ENCODE assay signal across 20 cellular contexts in the genomic region with DNA sequence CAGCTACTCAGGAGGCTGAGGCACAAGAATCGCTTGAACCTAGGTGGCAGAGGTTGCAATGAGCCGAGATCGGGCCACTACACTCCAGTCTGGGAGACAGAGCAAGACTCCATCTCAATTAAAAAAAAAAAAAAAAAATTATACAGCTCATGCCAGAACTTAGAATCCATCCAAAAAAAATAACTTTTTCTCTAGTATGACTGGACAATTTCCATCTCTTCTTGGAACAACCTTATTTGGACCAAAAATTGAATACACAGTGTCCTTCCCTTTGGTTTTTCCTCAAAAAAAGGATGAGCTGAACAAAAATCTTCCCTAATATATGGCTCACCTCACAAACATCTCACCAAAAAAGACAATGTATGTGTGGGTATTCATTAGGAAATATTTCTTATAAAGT.
DNase-seq lines count a peak whose midpoint lies in the region; ATAC-seq and TF ChIP-seq lines count a peak whose summit lies in the region.
"Had no signal": no experiment of that assay in that cellular context is flagged by ENCODE, and none has a peak within 500 bp of the region (broad histone marks: within the 10 kb centered on the region; RNA-seq: fewer than 3 reads in every experiment).

No MANE protein-coding gene starts in this region.

- 81% methylated on average over 3 of the region's 3 CpGs for WGBS in heart right ventricle, 2 donors
- WGBS in suprapubic skin: 87% methylated on average over 3 of the region's 3 CpGs

- no peak for TF ChIP-seq POLR2A in suprapubic skin (IDR thresholded peaks at IDR 0.05)

- H3K27ac Mint-ChIP-seq in activated naive CD4-positive, alpha-beta T cell treated with anti-CD3 and anti-CD28 coated beads, Interleukin-2, amount 50 U/mL, for 72 hours: no peak overlapping the region
- H3K27ac Mint-ChIP-seq: CD8-positive, alpha-beta memory T cell had no signal

- no peak for TF ChIP-seq CTCF in heart right ventricle (IDR thresholded peaks at IDR 0.05)
- TF ChIP-seq CTCF in suprapubic skin (IDR thresholded peaks at IDR 0.05): no peak

- H3K36me3 ChIP-seq in adipocyte (ENCODE audit: control insufficient read depth, insufficient read depth, low read length, severe bottlenecking) (no peaks in the 10 kb centered on the region), heart right ventricle (no peaks in the 10 kb centered on the region), suprapubic skin (no peaks in the 10 kb centered on the region)

- H3K4me3 ChIP-seq in adipocyte (ENCODE audit: low read length): no peak overlapping the region
- no peak overlapping the region for H3K4me3 ChIP-seq in heart right ventricle
- no peak overlapping the region for H3K4me3 ChIP-seq in suprapubic skin

- H3K9me3 Mint-ChIP-seq in activated naive CD4-positive, alpha-beta T cell treated with anti-CD3 and anti-CD28 coated beads, Interleukin-2, amount 50 U/mL, for 72 hours: peaks cover 0 to 4% of the 10 kb centered on the region in 2 donors
- H3K9me3 Mint-ChIP-seq: CD8-positive, alpha-beta memory T cell had no signal

- no peak for TF ChIP-seq EP300 in suprapubic skin (IDR thresholded peaks at IDR 0.05)

- peak overlapping the region; percentile 66 for H3K9ac ChIP-seq in adipocyte (ENCODE audit: low read length)

- ATAC-seq in heart right ventricle: peak in 5 of 8 donors; percentile 25 to 51 (median 39)
- ATAC-seq in activated naive CD4-positive, alpha-beta T cell treated with anti-CD3 and anti-CD28 coated beads, Interleukin-2, amount 50 U/mL, for 72 hours: no peak
- ATAC-seq: HCT116 had no signal

- H3K4me1 ChIP-seq in adipocyte (ENCODE audit: control insufficient read depth, insufficient read depth, low read length) (peaks cover 46% of the 10 kb centered on the region), heart right ventricle (peaks cover 0 to 25% (median 16%) of the 10 kb centered on the region in 9 donors), suprapubic skin (peaks cover 3% of the 10 kb centered on the region)

- no peaks in the 10 kb centered on the region for H3K9me3 ChIP-seq in adipocyte (ENCODE audit: control insufficient read depth, low read length)
- H3K9me3 ChIP-seq in heart right ventricle: no peaks in the 10 kb centered on the region
- no peaks in the 10 kb centered on the region for H3K9me3 ChIP-seq in suprapubic skin

- peak; percentile 36 for DNase-seq in EH (ENCODE audit: low read depth)
- DNase-seq in adipocyte (ENCODE audit: low read depth): peak; percentile 20
- no peak for DNase-seq in heart right ventricle
- no peak for DNase-seq in suprapubic skin (ENCODE audit: low spot score in 2 of 2)
- no peak for DNase-seq in T-helper 1 cell
- no peak for DNase-seq in NCI-H2196 (lab: John Stamatoyannopoulos, UW; ENCODE audit: unreplicated experiment)
- no peak for DNase-seq in activated gamma-delta T cell (lab: John Stamatoyannopoulos, UW)
- DNase-seq in activated naive CD4-positive, alpha-beta T cell treated with anti-CD3 and anti-CD28 coated beads, Interleukin-2, amount 50 U/mL, for 72 hours (ENCODE audit: low spot score in 2 of 2): no peak
- DNase-seq: Calu3; CD8-positive, alpha-beta memory T cell; DMS153; GOT3; KBM-7; NCI-H1105 treated with DMSO at 0.1 percent for 48 hours; NCI-H2081 treated with DMSO at 0.1 percent for 48 hours; NCI-H446 treated with DMSO at 0.1 percent for 48 hours; OCI-M1; SIG-M5 had no signal

- intact Hi-C loops in heart right ventricle (cut with DNase I): no loop called here

- peaks cover 0 to 6% of the 10 kb centered on the region in 2 donors for H3K36me3 Mint-ChIP-seq in activated naive CD4-positive, alpha-beta T cell treated with anti-CD3 and anti-CD28 coated beads, Interleukin-2, amount 50 U/mL, for 72 hours

- H3K27me3 ChIP-seq in adipocyte (replicated peaks; ENCODE audit: control insufficient read depth, insufficient read depth, low read length): no peaks in the 10 kb centered on the region
- no peaks in the 10 kb centered on the region for H3K27me3 ChIP-seq in heart right ventricle
- no peaks in the 10 kb centered on the region for H3K27me3 ChIP-seq in suprapubic skin

- H3K27ac ChIP-seq in heart right ventricle (no peak overlapping the region), suprapubic skin (peak overlapping the region; percentile 5)
- H3K27ac ChIP-seq: C4-2B had no signal

Comparison
In these comparisons a context has a peak if more than half of its experiments do, and no peak if none do; other contexts are left out.
1. DNase-seq: peak in EH (single experiment) and adipocyte (single experiment); none in heart right ventricle (0 of 2), suprapubic skin (0 of 2), T-helper 1 cell (0 of 5), NCI-H2196 (single experiment), activated gamma-delta T cell (single experiment) and activated naive CD4-positive, alpha-beta T cell treated with anti-CD3 and anti-CD28 coated beads, Interleukin-2, amount 50 U/mL, for 72 hours (0 of 2).
2. ATAC-seq: peak in heart right ventricle (5 of 8); none in activated naive CD4-positive, alpha-beta T cell treated with anti-CD3 and anti-CD28 coated beads, Interleukin-2, amount 50 U/mL, for 72 hours (0 of 2).